1 cellular context compared by ENCODE assay signal in genomic region chr7:94157694-94158306, GRCh38.
TF ChIP-seq lines count a peak whose summit lies in the region.

No MANE protein-coding gene starts in this region.

TF ChIP-seq in K562, 482 proteins besides CTCF, POLR2A, EP300 and RAD21 (continued from another document):
- peak; percentile 90 for TF ChIP-seq ATF4 (CRISPR knock-in tag; IDR thresholded peaks at IDR 0.05)
- peak; percentile 72 for TF ChIP-seq GTF2A2 (tag; IDR thresholded peaks at IDR 0.05)
- TF ChIP-seq PATZ1 (CRISPR knock-in tag; IDR thresholded peaks at IDR 0.05; ENCODE audit: borderline replicate concordance) = peak; percentile 79; the same call in 1 of the 2 replicates
- peak; percentile 82 for TF ChIP-seq ZNF239 (CRISPR knock-in tag; IDR thresholded peaks at IDR 0.05)
TF ChIP-seq in K562: peak in this region for 48; not testable (repeated sequence) for 434.
